8 cellular contexts compared by ENCODE assay signal in genomic region chr11:62545437-62546243, GRCh38. TPM values are rescaled to one million over a fixed set of nuclear protein-coding genes. Genes with fewer than 3 reads are reported as not detected.
A peak's percentile ranks its signal among the peaks of the same experiment; 100 is the strongest.
DNase-seq lines count a peak whose midpoint lies in the region; ATAC-seq and TF ChIP-seq lines count a peak whose summit lies in the region.

No MANE protein-coding gene starts in this region.

- no peaks in the 10 kb centered on the region for H3K9me3 Mint-ChIP-seq in activated naive CD4-positive, alpha-beta T cell treated with anti-CD3 and anti-CD28 coated beads, Interleukin-2, amount 50 U/mL, for 24 hours
- no peaks in the 10 kb centered on the region for H3K9me3 Mint-ChIP-seq in neural crest cell

- TF ChIP-seq CTCF in foreskin keratinocyte (conservative IDR thresholded peaks at IDR 0.05): peak; percentile 33
- TF ChIP-seq CTCF in neural crest cell (conservative IDR thresholded peaks at IDR 0.05): no peak

- H3K27ac Mint-ChIP-seq in activated naive CD4-positive, alpha-beta T cell treated with anti-CD3 and anti-CD28 coated beads, Interleukin-2, amount 50 U/mL, for 24 hours: peak overlapping the region; percentile 70
- no peak overlapping the region for H3K27ac Mint-ChIP-seq in neural crest cell (ENCODE audit: unreplicated experiment)

- no peaks in the 10 kb centered on the region for H3K27me3 ChIP-seq in foreskin keratinocyte

- peak overlapping the region; percentile 89 for H3K4me3 Mint-ChIP-seq in activated naive CD4-positive, alpha-beta T cell treated with anti-CD3 and anti-CD28 coated beads, Interleukin-2, amount 50 U/mL, for 24 hours
- peak overlapping the region; percentile 80 for H3K4me3 Mint-ChIP-seq in neural crest cell

- no peaks in the 10 kb centered on the region for H3K36me3 Mint-ChIP-seq in activated naive CD4-positive, alpha-beta T cell treated with anti-CD3 and anti-CD28 coated beads, Interleukin-2, amount 50 U/mL, for 24 hours
- H3K36me3 Mint-ChIP-seq in neural crest cell (ENCODE audit: low read depth): no peaks in the 10 kb centered on the region

- no peaks in the 10 kb centered on the region for H3K27me3 Mint-ChIP-seq in activated naive CD4-positive, alpha-beta T cell treated with anti-CD3 and anti-CD28 coated beads, Interleukin-2, amount 50 U/mL, for 24 hours
- H3K27me3 Mint-ChIP-seq in neural crest cell (ENCODE audit: low read depth): peaks cover 95% of the 10 kb centered on the region

- DNase-seq in NCI-H82 (lab: John Stamatoyannopoulos, UW): peak; percentile 48
- DNase-seq in NCI-H82 treated with DMSO at 0.1 percent for 48 hours (lab: John Stamatoyannopoulos, UW; ENCODE audit: unreplicated experiment): no peak
- DNase-seq in foreskin keratinocyte: peak; percentile 75 to 88
- DNase-seq in neural crest cell (ENCODE audit: low read depth, low spot score): no peak

- peaks cover 22% of the 10 kb centered on the region for H3K4me1 ChIP-seq in foreskin keratinocyte

- H3K27ac ChIP-seq in foreskin keratinocyte: peak overlapping the region; percentile 79

- ATAC-seq in foreskin keratinocyte: peak; percentile 20
- ATAC-seq in HG02571 (IDR thresholded peaks at IDR 0.05; ENCODE audit: unreplicated experiment): no peak
- ATAC-seq in GM21390 (IDR thresholded peaks at IDR 0.05; ENCODE audit: unreplicated experiment): no peak

- peaks cover 73% of the 10 kb centered on the region for H3K4me1 Mint-ChIP-seq in activated naive CD4-positive, alpha-beta T cell treated with anti-CD3 and anti-CD28 coated beads, Interleukin-2, amount 50 U/mL, for 24 hours
- H3K4me1 Mint-ChIP-seq in neural crest cell: peaks cover 18% of the 10 kb centered on the region

TF ChIP-seq in PFSK-1, 5 proteins besides CTCF, POLR2A, EP300 and RAD21:
- TF ChIP-seq, protein P1, sequence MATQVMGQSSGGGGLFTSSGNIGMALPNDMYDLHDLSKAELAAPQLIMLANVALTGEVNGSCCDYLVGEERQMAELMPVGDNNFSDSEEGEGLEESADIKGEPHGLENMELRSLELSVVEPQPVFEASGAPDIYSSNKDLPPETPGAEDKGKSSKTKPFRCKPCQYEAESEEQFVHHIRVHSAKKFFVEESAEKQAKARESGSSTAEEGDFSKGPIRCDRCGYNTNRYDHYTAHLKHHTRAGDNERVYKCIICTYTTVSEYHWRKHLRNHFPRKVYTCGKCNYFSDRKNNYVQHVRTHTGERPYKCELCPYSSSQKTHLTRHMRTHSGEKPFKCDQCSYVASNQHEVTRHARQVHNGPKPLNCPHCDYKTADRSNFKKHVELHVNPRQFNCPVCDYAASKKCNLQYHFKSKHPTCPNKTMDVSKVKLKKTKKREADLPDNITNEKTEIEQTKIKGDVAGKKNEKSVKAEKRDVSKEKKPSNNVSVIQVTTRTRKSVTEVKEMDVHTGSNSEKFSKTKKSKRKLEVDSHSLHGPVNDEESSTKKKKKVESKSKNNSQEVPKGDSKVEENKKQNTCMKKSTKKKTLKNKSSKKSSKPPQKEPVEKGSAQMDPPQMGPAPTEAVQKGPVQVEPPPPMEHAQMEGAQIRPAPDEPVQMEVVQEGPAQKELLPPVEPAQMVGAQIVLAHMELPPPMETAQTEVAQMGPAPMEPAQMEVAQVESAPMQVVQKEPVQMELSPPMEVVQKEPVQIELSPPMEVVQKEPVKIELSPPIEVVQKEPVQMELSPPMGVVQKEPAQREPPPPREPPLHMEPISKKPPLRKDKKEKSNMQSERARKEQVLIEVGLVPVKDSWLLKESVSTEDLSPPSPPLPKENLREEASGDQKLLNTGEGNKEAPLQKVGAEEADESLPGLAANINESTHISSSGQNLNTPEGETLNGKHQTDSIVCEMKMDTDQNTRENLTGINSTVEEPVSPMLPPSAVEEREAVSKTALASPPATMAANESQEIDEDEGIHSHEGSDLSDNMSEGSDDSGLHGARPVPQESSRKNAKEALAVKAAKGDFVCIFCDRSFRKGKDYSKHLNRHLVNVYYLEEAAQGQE (IDR thresholded peaks at IDR 0.05; ENCODE audit: insufficient read depth in 1 of 2, low read depth in 2 of 2, low read length in 2 of 2): peak in 1 of 2 experiments; percentile 55; a peak in 1 of 4 replicates
- TF ChIP-seq TAF1 (IDR thresholded peaks at IDR 0.05; ENCODE audit: borderline replicate concordance, insufficient read depth, low read length) (peak; percentile 81; the same call in 1 of the 2 replicates), POLR2AphosphoS5 (IDR thresholded peaks at IDR 0.05; ENCODE audit: low read depth, low read length) (peak; percentile 4; the same call in 1 of the 2 replicates), FOXP2 (optimal IDR thresholded peaks at IDR 0.05; ENCODE audit: borderline replicate concordance, extremely low read depth, extremely low read length, insufficient read depth) (no peak), SIN3A (IDR thresholded peaks at IDR 0.05; ENCODE audit: borderline replicate concordance, insufficient read depth, low read length) (peak; percentile 97; the same call in 1 of the 2 replicates)

RNA-seq across cellular contexts. Expression of gene AHNAK, which starts 1.0 kb away (rescaled TPM):
- 54.0 TPM for polyA plus RNA-seq in PFSK-1 (2012; ENCODE audit: insufficient read length, low read depth)
- total RNA-seq in foreskin keratinocyte (393 and 461 TPM in 2 replicates), neural crest cell (0.65 and 1.2 TPM in 2 replicates)
- polyA plus RNA-seq in foreskin keratinocyte: 57.2 and 57.9 TPM in 2 replicates

RNA-seq across cellular contexts. Expression of gene EEF1G, which starts 28.1 kb away (rescaled TPM):
- 2,396 TPM for polyA plus RNA-seq in PFSK-1 (2012; ENCODE audit: insufficient read length, low read depth)
- total RNA-seq in foreskin keratinocyte (1,508 and 1,552 TPM in 2 replicates), neural crest cell (2,024 and 2,072 TPM in 2 replicates)
- polyA plus RNA-seq in foreskin keratinocyte: 1,795 and 1,871 TPM in 2 replicates

RNA-seq across cellular contexts. Expression of gene TUT1, which starts 45.7 kb away (rescaled TPM):
- 18.3 TPM for polyA plus RNA-seq in PFSK-1 (2012; ENCODE audit: insufficient read length, low read depth)
- total RNA-seq in foreskin keratinocyte (12.1 and 13.1 TPM in 2 replicates), neural crest cell (18.0 and 20.7 TPM in 2 replicates)
- polyA plus RNA-seq in foreskin keratinocyte: 12.7 and 13.6 TPM in 2 replicates

RNA-seq across cellular contexts. Expression of gene MTA2, which starts 56.0 kb away (rescaled TPM):
- polyA plus RNA-seq in PFSK-1 (2012; ENCODE audit: insufficient read length, low read depth): 78.0 TPM
- total RNA-seq in foreskin keratinocyte: 172 and 183 TPM in 2 replicates
- 93.6 and 107 TPM in 2 replicates for polyA plus RNA-seq in foreskin keratinocyte
- 195 and 203 TPM in 2 replicates for total RNA-seq in neural crest cell

Comparison
In these comparisons a context has a peak if more than half of its experiments do, and no peak if none do; other contexts are left out.
1. DNase-seq: peak in NCI-H82 (single experiment) and foreskin keratinocyte (2 of 2); none in NCI-H82 treated with DMSO at 0.1 percent for 48 hours (single experiment) and neural crest cell (single experiment).
2. RNA of gene AHNAK, which starts 1.0 kb away (total RNA-seq): 393 to 461 TPM in foreskin keratinocyte; 0.65 to 1.2 TPM in neural crest cell; every median in the first group is over 100 times any median in the second.